ENCODE assay signal across 13 cellular contexts in the genomic region with DNA sequence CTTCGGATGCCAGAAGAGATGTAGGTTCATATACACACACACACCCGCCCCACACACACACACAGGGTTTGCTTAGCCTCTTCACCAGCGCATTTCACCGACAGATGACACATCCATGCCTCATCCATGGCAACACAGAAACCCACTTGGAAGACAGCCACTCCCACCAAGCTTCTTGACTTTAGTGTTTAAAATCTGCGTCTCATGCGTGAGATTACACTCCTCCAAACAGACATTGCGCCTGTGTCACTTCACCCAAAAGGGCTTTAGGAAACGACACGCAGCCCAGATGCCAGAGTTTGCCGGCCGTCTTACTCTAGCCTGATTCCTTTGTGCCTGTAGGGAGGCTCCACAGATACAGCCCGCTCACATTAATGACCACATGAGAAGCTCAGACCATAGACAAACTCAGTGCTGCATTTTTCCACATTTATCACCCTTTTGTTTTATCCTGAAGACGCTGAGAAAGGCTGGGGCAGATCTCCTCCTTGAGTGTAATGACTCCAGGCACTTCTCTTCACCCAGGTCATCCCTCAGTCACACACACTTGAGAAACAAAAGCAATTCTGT.
DNase-seq lines count a peak whose midpoint lies in the region; ATAC-seq and TF ChIP-seq lines count a peak whose summit lies in the region.
"Had no signal": no experiment of that assay in that cellular context is flagged by ENCODE, and none has a peak within 500 bp of the region (broad histone marks: within the 10 kb centered on the region; RNA-seq: fewer than 3 reads in every experiment).

No MANE protein-coding gene starts in this region.

- peaks cover 16% of the 10 kb centered on the region for H3F3A ChIP-seq in GM23248 (ENCODE audit: insufficient read depth)

- H3K4me1 ChIP-seq in GM23248 (ENCODE audit: insufficient read depth), result peaks cover 31% of the 10 kb centered on the region
- H3K4me1 ChIP-seq in sigmoid colon, result peaks cover 0 to 96% (median 93%) of the 10 kb centered on the region in 4 donors

- H3K4me3 ChIP-seq in GM23248 (peak overlapping the region; percentile 23), fibroblast of the aortic adventitia (ENCODE audit: low read depth, low read length) (no peak overlapping the region), sigmoid colon (no peak overlapping the region)
- H3K4me3 ChIP-seq: ascending aorta had no signal

- H3K4me2 ChIP-seq in GM23248 (ENCODE audit: unreplicated experiment), result peak overlapping the region; percentile 60

- H3K79me2 ChIP-seq in GM23248 (ENCODE audit: insufficient read depth), result peaks cover 94% of the 10 kb centered on the region

- no peak for TF ChIP-seq POLR2A in sigmoid colon (IDR thresholded peaks at IDR 0.05)

- in situ Hi-C loops in GM23248 (cut with MboI), result no loop called here

- intact Hi-C loops in sigmoid colon (cut with DNase I), result no loop called here

- H3K36me3 ChIP-seq in GM23248 (ENCODE audit: low read depth) (no peaks in the 10 kb centered on the region), sigmoid colon (no peaks in the 10 kb centered on the region)
- H3K36me3 ChIP-seq: ascending aorta had no signal

- no peaks in the 10 kb centered on the region for H3K9me3 ChIP-seq in GM23248 (ENCODE audit: low read depth)
- no peaks in the 10 kb centered on the region for H3K9me3 ChIP-seq in sigmoid colon
- H3K9me3 ChIP-seq: ascending aorta had no signal

- CTCF ChIA-PET in HEK293T (lab: Yijun Ruan, JAX), result no interaction called here

- H3K9me2 ChIP-seq in GM23248 (ENCODE audit: insufficient read depth), result no peaks in the 10 kb centered on the region

- TF ChIP-seq EP300 in sigmoid colon (IDR thresholded peaks at IDR 0.05), result no peak

- no peaks in the 10 kb centered on the region for H4K20me1 ChIP-seq in GM23248 (ENCODE audit: insufficient read depth)

- peak; percentile 96 for DNase-seq in GM23248
- peak; percentile 83 for DNase-seq in amniotic epithelial cell (ENCODE audit: low read depth)
- DNase-seq in fibroblast of the aortic adventitia (ENCODE audit: low read depth), result peak; percentile 57
- no peak for DNase-seq in sigmoid colon
- DNase-seq in NAMALWA (ENCODE audit: low spot score), result no peak
- no peak for DNase-seq in HEK293T (ENCODE audit: extremely low spot score)
- DNase-seq in AML-193 (lab: John Stamatoyannopoulos, UW), result no peak
- DNase-seq: activated T-cell treated with anti-CD3 and anti-CD28 coated beads for 4 hours; NCI-H446 treated with DMSO at 0.1 percent for 48 hours; stimulated activated naive CD4-positive, alpha-beta T cell treated with Interleukin-2 at 50 U/mL for 16 hours had no signal

- POLR2A ChIA-PET in HEK293T (lab: Yijun Ruan, JAX), result no interaction called here

- ATAC-seq in GM21447 (IDR thresholded peaks at IDR 0.05; ENCODE audit: unreplicated experiment), result no peak
- ATAC-seq: Panc1 had no signal

- no peak for TF ChIP-seq CTCF in fibroblast of the aortic adventitia (IDR thresholded peaks at IDR 0.05; ENCODE audit: insufficient read depth, low read length)
- TF ChIP-seq CTCF in sigmoid colon (IDR thresholded peaks at IDR 0.05), result no peak

- H3K27ac ChIP-seq in GM23248, result peak overlapping the region; percentile 70
- peak overlapping the region in 3 of 4 donors; percentile 59 to 79 (median 79) for H3K27ac ChIP-seq in sigmoid colon
- H3K27ac ChIP-seq: ascending aorta had no signal

- no peaks in the 10 kb centered on the region for H3K27me3 ChIP-seq in GM23248 (replicated peaks; ENCODE audit: insufficient read depth)
- no peaks in the 10 kb centered on the region for H3K27me3 ChIP-seq in sigmoid colon
- H3K27me3 ChIP-seq: ascending aorta had no signal

- peak overlapping the region; percentile 68 for H3K9ac ChIP-seq in GM23248

- WGBS in GM23248 (ENCODE audit: low coverage in 1 of 2, low lambda C conversion rate in 2 of 2, missing lambda C conversion rate in 2 of 2), 2 experiments, result 37 to 40% methylated on average over 13 of the region's 13 CpGs
- 85 to 88% methylated on average over 13 of the region's 13 CpGs for WGBS in sigmoid colon, 2 donors

- H2AFZ ChIP-seq in GM23248, result no peak overlapping the region

TF ChIP-seq in HEK293T, 16 proteins besides CTCF, POLR2A, EP300 and RAD21:
- TF ChIP-seq ZNF384 (IDR thresholded peaks at IDR 0.05), result no peak
- TF ChIP-seq FOXM1 (IDR thresholded peaks at IDR 0.05; ENCODE audit: borderline replicate concordance), result no peak
- TF ChIP-seq CTBP1 (IDR thresholded peaks at IDR 0.05; ENCODE audit: borderline replicate concordance), result no peak
- no peak for TF ChIP-seq SP1 (IDR thresholded peaks at IDR 0.05)
- no peak for TF ChIP-seq L3MBTL2 (conservative IDR thresholded peaks at IDR 0.05)
- TF ChIP-seq ARNT (IDR thresholded peaks at IDR 0.05), result no peak
- TF ChIP-seq FOXA1 (IDR thresholded peaks at IDR 0.05), result no peak
- no peak for TF ChIP-seq LEF1 (IDR thresholded peaks at IDR 0.05; ENCODE audit: borderline replicate concordance)
- TF ChIP-seq, protein P1, sequence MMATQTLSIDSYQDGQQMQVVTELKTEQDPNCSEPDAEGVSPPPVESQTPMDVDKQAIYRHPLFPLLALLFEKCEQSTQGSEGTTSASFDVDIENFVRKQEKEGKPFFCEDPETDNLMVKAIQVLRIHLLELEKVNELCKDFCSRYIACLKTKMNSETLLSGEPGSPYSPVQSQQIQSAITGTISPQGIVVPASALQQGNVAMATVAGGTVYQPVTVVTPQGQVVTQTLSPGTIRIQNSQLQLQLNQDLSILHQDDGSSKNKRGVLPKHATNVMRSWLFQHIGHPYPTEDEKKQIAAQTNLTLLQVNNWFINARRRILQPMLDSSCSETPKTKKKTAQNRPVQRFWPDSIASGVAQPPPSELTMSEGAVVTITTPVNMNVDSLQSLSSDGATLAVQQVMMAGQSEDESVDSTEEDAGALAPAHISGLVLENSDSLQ (IDR thresholded peaks at IDR 0.05), result no peak
- no peak for TF ChIP-seq FOXK2 (IDR thresholded peaks at IDR 0.05)
- no peak for TF ChIP-seq SUZ12 (IDR thresholded peaks at IDR 0.05)
- TF ChIP-seq ELF4 (IDR thresholded peaks at IDR 0.05), result no peak

Comparison
In these comparisons a context has a peak if more than half of its experiments do, and no peak if none do; other contexts are left out.
1. DNase-seq: peak in GM23248 (single experiment), amniotic epithelial cell (single experiment) and fibroblast of the aortic adventitia (single experiment); none in sigmoid colon (single experiment), NAMALWA (single experiment), HEK293T (single experiment) and AML-193 (0 of 2).